1 cellular context compared by ENCODE assay signal in genomic region chr6:99334526-99335127, GRCh38.
TF ChIP-seq lines count a peak whose summit lies in the region.

No MANE protein-coding gene starts in this region.

TF ChIP-seq in H1, 55 proteins besides CTCF, POLR2A, EP300 and RAD21 (continued from another document):
- no peak for TF ChIP-seq JUN (IDR thresholded peaks at IDR 0.05; ENCODE audit: low read depth, low read length)
- no peak for TF ChIP-seq YY1 (IDR thresholded peaks at IDR 0.05; ENCODE audit: low read depth, low read length)
- TF ChIP-seq CEBPB (IDR thresholded peaks at IDR 0.05; ENCODE audit: low read depth, low read length), result no peak
- no peak for TF ChIP-seq E2F6 (IDR thresholded peaks at IDR 0.05)
- TF ChIP-seq BCL11A (IDR thresholded peaks at IDR 0.05; ENCODE audit: low read depth in 2 of 2, low read length in 2 of 2), result no peak
- TF ChIP-seq HDAC2 (IDR thresholded peaks at IDR 0.05; ENCODE audit: borderline replicate concordance in 1 of 2, low read depth in 2 of 2, low read length in 2 of 2), result no peak
- no peak for TF ChIP-seq USF2 (IDR thresholded peaks at IDR 0.05; ENCODE audit: low read length)
- no peak for TF ChIP-seq CTBP2 (IDR thresholded peaks at IDR 0.05; ENCODE audit: borderline replicate concordance, insufficient read depth, insufficient read length, low read length)
- no peak for TF ChIP-seq RBBP5 (IDR thresholded peaks at IDR 0.05; ENCODE audit: borderline replicate concordance, low read depth, low read length)
- TF ChIP-seq NRF1 (IDR thresholded peaks at IDR 0.05; ENCODE audit: low read depth, low read length), result no peak
- no peak for TF ChIP-seq KDM4A (IDR thresholded peaks at IDR 0.05; ENCODE audit: low read depth, low read length, severe bottlenecking)
- no peak for TF ChIP-seq ATF2 (IDR thresholded peaks at IDR 0.05; ENCODE audit: low read length)
- no peak for TF ChIP-seq PHF8 (conservative IDR thresholded peaks at IDR 0.05; ENCODE audit: low read depth, low read length)
- no peak for TF ChIP-seq EZH2 (IDR thresholded peaks at IDR 0.05; ENCODE audit: low read depth, low read length, severe bottlenecking)
- no peak for TF ChIP-seq FOSL1 (IDR thresholded peaks at IDR 0.05; ENCODE audit: insufficient read depth, low read depth, low read length)
